ENCODE assay signal across 1 cellular context in the genomic region with DNA sequence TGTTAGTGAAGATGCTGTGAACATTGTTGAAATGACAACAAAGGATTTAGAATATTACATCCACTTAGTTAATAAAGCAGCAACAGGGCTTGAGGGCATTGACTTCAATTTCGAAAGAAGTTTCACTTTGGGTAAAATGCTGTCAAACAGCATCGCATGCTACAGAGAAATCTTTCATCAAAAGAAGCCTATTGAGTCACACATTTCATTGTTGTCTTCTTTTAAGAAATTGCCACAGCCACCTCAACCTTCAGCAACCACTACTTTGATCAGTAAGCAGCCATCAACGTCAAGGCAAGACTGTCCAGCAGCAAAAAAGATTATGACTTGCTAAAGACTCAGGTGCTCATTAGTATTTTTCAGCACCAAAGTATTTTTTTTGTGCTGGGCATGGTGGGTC.
TF ChIP-seq lines count a peak whose summit lies in the region.

No MANE protein-coding gene starts in this region.

TF ChIP-seq in A549, 52 proteins besides CTCF, POLR2A, EP300 and RAD21 (continued from another document):
- TF ChIP-seq BHLHE40 (IDR thresholded peaks at IDR 0.05; ENCODE audit: low read depth, low read length), result no peak
- no peak for TF ChIP-seq FOSB (CRISPR knock-in tag; IDR thresholded peaks at IDR 0.05)
- no peak for TF ChIP-seq ZNF302 (CRISPR knock-in tag; IDR thresholded peaks at IDR 0.05)
- TF ChIP-seq CEBPB (IDR thresholded peaks at IDR 0.05), result no peak
- TF ChIP-seq, protein P1, sequence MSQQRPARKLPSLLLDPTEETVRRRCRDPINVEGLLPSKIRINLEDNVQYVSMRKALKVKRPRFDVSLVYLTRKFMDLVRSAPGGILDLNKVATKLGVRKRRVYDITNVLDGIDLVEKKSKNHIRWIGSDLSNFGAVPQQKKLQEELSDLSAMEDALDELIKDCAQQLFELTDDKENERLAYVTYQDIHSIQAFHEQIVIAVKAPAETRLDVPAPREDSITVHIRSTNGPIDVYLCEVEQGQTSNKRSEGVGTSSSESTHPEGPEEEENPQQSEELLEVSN (IDR thresholded peaks at IDR 0.05; ENCODE audit: borderline replicate concordance, low read depth), result no peak
- no peak for TF ChIP-seq HOXA7 (CRISPR knock-in tag; IDR thresholded peaks at IDR 0.05)
